ENCODE assay signal across 11 cellular contexts in genomic region chr3:120244834-120245225, GRCh38. TPM values are rescaled to one million over a fixed set of nuclear protein-coding genes. Genes with fewer than 3 reads are reported as not detected.
A peak's percentile ranks its signal among the peaks of the same experiment; 100 is the strongest.
DNase-seq lines count a peak whose midpoint lies in the region; TF ChIP-seq lines count a peak whose summit lies in the region.
"Had no signal": no experiment of that assay in that cellular context is flagged by ENCODE, and none has a peak within 500 bp of the region (broad histone marks: within the 10 kb centered on the region; RNA-seq: fewer than 3 reads in every experiment).

No MANE protein-coding gene starts in this region.

- TF ChIP-seq CTCF in LNCAP (IDR thresholded peaks at IDR 0.05) (peak; percentile 21; the same call in 1 of the 2 replicates), parathyroid adenoma (IDR thresholded peaks at IDR 0.05) (no peak), vagina (IDR thresholded peaks at IDR 0.05) (no peak)

- H3K4me1 ChIP-seq in parathyroid adenoma (no peaks in the 10 kb centered on the region), vagina (no peaks in the 10 kb centered on the region)
- H3K4me1 ChIP-seq: BLaER1 had no signal

- H3K27ac ChIP-seq in parathyroid adenoma (no peak overlapping the region), vagina (no peak overlapping the region)
- H3K27ac ChIP-seq: BLaER1 had no signal

- no peaks in the 10 kb centered on the region for H3K27me3 ChIP-seq in parathyroid adenoma (ENCODE audit: control insufficient read depth, insufficient read depth, low read length)
- H3K27me3 ChIP-seq in vagina: no peaks in the 10 kb centered on the region
- H3K27me3 ChIP-seq: BLaER1 had no signal

- no peaks in the 10 kb centered on the region for H3K79me2 ChIP-seq in parathyroid adenoma

- peaks cover 26% of the 10 kb centered on the region for H3K27me3 Mint-ChIP-seq in activated T-helper 1 cell treated with anti-CD3 and anti-CD28 coated beads, Interleukin-12 subunit alpha, Interleukin-12 subunit beta, Interleukin-2, Interleukin-4 antibody, amounts not matched to agents 30 ng/mL and 10 ng/mL and 1 ng/mL, durations not matched to agents 14 hours and 24 hours and 36 hours (ENCODE audit: insufficient read depth)

- H3K9me3 ChIP-seq in parathyroid adenoma (ENCODE audit: control insufficient read depth, low read length): no peaks in the 10 kb centered on the region
- no peaks in the 10 kb centered on the region for H3K9me3 ChIP-seq in vagina
- H3K9me3 ChIP-seq: BLaER1 had no signal

- H3K4me1 Mint-ChIP-seq in activated T-helper 1 cell treated with anti-CD3 and anti-CD28 coated beads, Interleukin-12 subunit alpha, Interleukin-12 subunit beta, Interleukin-2, Interleukin-4 antibody, amounts not matched to agents 30 ng/mL and 10 ng/mL and 1 ng/mL, durations not matched to agents 14 hours and 24 hours and 36 hours (ENCODE audit: low read depth): no peaks in the 10 kb centered on the region
- H3K4me1 Mint-ChIP-seq: stimulated activated naive B cell treated with anti-CD40 and anti-IgM and Interleukin-4, amounts not matched to agents 10 μg/mL and 1 μg/mL and 100 μg/mL, for 72 hours had no signal

- H2AFZ ChIP-seq in parathyroid adenoma: peak overlapping the region; percentile 5

- H3K4me2 ChIP-seq in parathyroid adenoma (ENCODE audit: low read length): no peak overlapping the region
- H3K4me2 ChIP-seq: BLaER1 had no signal

- no peaks in the 10 kb centered on the region for H3K36me3 ChIP-seq in parathyroid adenoma (ENCODE audit: control insufficient read depth, insufficient read depth, low read length)
- H3K36me3 ChIP-seq in vagina: no peaks in the 10 kb centered on the region
- H3K36me3 ChIP-seq: BLaER1 had no signal

- no peak overlapping the region for H3K9ac ChIP-seq in parathyroid adenoma
- H3K9ac ChIP-seq: BLaER1 had no signal

- TF ChIP-seq POLR2A in vagina (IDR thresholded peaks at IDR 0.05): no peak

- no peak overlapping the region for H3K27ac Mint-ChIP-seq in activated T-helper 1 cell treated with anti-CD3 and anti-CD28 coated beads, Interleukin-12 subunit alpha, Interleukin-12 subunit beta, Interleukin-2, Interleukin-4 antibody, amounts not matched to agents 30 ng/mL and 10 ng/mL and 1 ng/mL, durations not matched to agents 14 hours and 24 hours and 36 hours
- H3K27ac Mint-ChIP-seq: stimulated activated naive B cell treated with anti-CD40 and anti-IgM and Interleukin-4, amounts not matched to agents 10 μg/mL and 1 μg/mL and 100 μg/mL, for 72 hours had no signal

- no peaks in the 10 kb centered on the region for H3K9me3 Mint-ChIP-seq in activated T-helper 1 cell treated with anti-CD3 and anti-CD28 coated beads, Interleukin-12 subunit alpha, Interleukin-12 subunit beta, Interleukin-2, Interleukin-4 antibody, amounts not matched to agents 30 ng/mL and 10 ng/mL and 1 ng/mL, durations not matched to agents 14 hours and 24 hours and 36 hours
- H3K9me3 Mint-ChIP-seq: stimulated activated naive B cell treated with anti-CD40 and anti-IgM and Interleukin-4, amounts not matched to agents 10 μg/mL and 1 μg/mL and 100 μg/mL, for 72 hours had no signal

- H3K4me3 ChIP-seq in parathyroid adenoma (ENCODE audit: low read depth, low read length) (no peak overlapping the region), vagina (no peak overlapping the region)
- H3K4me3 ChIP-seq: BLaER1, K562 had no signal

- no peak overlapping the region for H3K4me3 Mint-ChIP-seq in activated T-helper 1 cell treated with anti-CD3 and anti-CD28 coated beads, Interleukin-12 subunit alpha, Interleukin-12 subunit beta, Interleukin-2, Interleukin-4 antibody, amounts not matched to agents 30 ng/mL and 10 ng/mL and 1 ng/mL, durations not matched to agents 14 hours and 24 hours and 36 hours
- H3K4me3 Mint-ChIP-seq: stimulated activated naive B cell treated with anti-CD40 and anti-IgM and Interleukin-4, amounts not matched to agents 10 μg/mL and 1 μg/mL and 100 μg/mL, for 72 hours had no signal

- no peaks in the 10 kb centered on the region for H3K36me3 Mint-ChIP-seq in activated T-helper 1 cell treated with anti-CD3 and anti-CD28 coated beads, Interleukin-12 subunit alpha, Interleukin-12 subunit beta, Interleukin-2, Interleukin-4 antibody, amounts not matched to agents 30 ng/mL and 10 ng/mL and 1 ng/mL, durations not matched to agents 14 hours and 24 hours and 36 hours (ENCODE audit: low read depth)
- H3K36me3 Mint-ChIP-seq: stimulated activated naive B cell treated with anti-CD40 and anti-IgM and Interleukin-4, amounts not matched to agents 10 μg/mL and 1 μg/mL and 100 μg/mL, for 72 hours had no signal

- DNase-seq in OCI-M1 (lab: John Stamatoyannopoulos, UW) (peak; percentile 23), glomerular visceral epithelial cell (ENCODE audit: extremely low spot score) (peak; percentile 13), vagina (ENCODE audit: extremely low spot score in 2 of 2) (no peak), NCI-H2081 treated with DMSO at 0.1 percent for 48 hours (lab: John Stamatoyannopoulos, UW) (no peak)
- no peak for DNase-seq in activated T-helper 1 cell treated with anti-CD3 and anti-CD28 coated beads, Interleukin-12 subunit alpha, Interleukin-12 subunit beta, Interleukin-2, Interleukin-4 antibody, amounts not matched to agents 30 ng/mL and 10 ng/mL and 1 ng/mL, durations not matched to agents 14 hours and 24 hours and 36 hours (ENCODE audit: low spot score)
- DNase-seq: cortex of kidney had no signal

- intact Hi-C loops in activated T-helper 1 cell treated with anti-CD3 and anti-CD28 coated beads, Interleukin-12 subunit alpha, Interleukin-12 subunit beta, Interleukin-2, Interleukin-4 antibody, amounts not matched to agents 30 ng/mL and 10 ng/mL and 1 ng/mL, durations not matched to agents 14 hours and 24 hours and 36 hours (cut with micrococcal nuclease): loop anchor here (1.0 kb wide), 5 partner anchors 104 to 550 kb away; partner anchors contain the start of gene LRRC58
- intact Hi-C loops in vagina (cut with DNase I): loop anchor here (5.0 to 10.0 kb wide), 2 partner anchors 170 to 312 kb away; no protein-coding TSS in a partner anchor

RNA-seq across cellular contexts. Expression of gene GPR156, which starts 40.2 kb away (rescaled TPM):
- 0.18 TPM in 1 of 2 replicates, not detected in the other for total RNA-seq in activated T-helper 1 cell treated with anti-CD3 and anti-CD28 coated beads, Interleukin-12 subunit alpha, Interleukin-12 subunit beta, Interleukin-2, Interleukin-4 antibody, amounts not matched to agents 30 ng/mL and 10 ng/mL and 1 ng/mL, durations not matched to agents 14 hours and 24 hours and 36 hours
- not detected for total RNA-seq in vagina

Comparison
In these comparisons a context has a peak if more than half of its experiments do, and no peak if none do; other contexts are left out.
1. DNase-seq: peak in OCI-M1 (single experiment) and glomerular visceral epithelial cell (single experiment); none in activated T-helper 1 cell treated with anti-CD3 and anti-CD28 coated beads, Interleukin-12 subunit alpha, Interleukin-12 subunit beta, Interleukin-2, Interleukin-4 antibody, amounts not matched to agents 30 ng/mL and 10 ng/mL and 1 ng/mL, durations not matched to agents 14 hours and 24 hours and 36 hours (single experiment), vagina (0 of 2) and NCI-H2081 treated with DMSO at 0.1 percent for 48 hours (single experiment).